Comparison of ENCODE assay signal across 8 cellular contexts in genomic region chr11:47186076-47186936, GRCh38. TPM values are rescaled to one million over a fixed set of nuclear protein-coding genes. Genes with fewer than 3 reads are reported as not detected.
DNase-seq lines count a peak whose midpoint lies in the region; ATAC-seq and TF ChIP-seq lines count a peak whose summit lies in the region.

Gene PACSIN3, minus strand, starts transcription at chr11:47186434. Its CDS starts 3,707 bp downstream, at chr11:47182727.

- H3K36me3 ChIP-seq in HUES64 (ENCODE audit: insufficient read depth, low read length) (no peaks in the 10 kb centered on the region; the same call in 1 of the 2 replicates), lung (ENCODE audit: control insufficient read depth in 2 of 2, insufficient read depth in 2 of 2, low read length in 2 of 2) (no peaks in the 10 kb centered on the region)
- H3K36me3 ChIP-seq in effector memory CD4-positive, alpha-beta T cell (ENCODE audit: control insufficient read depth, insufficient read depth, low read length), result no peaks in the 10 kb centered on the region

- H3K9ac ChIP-seq in HUES64 (ENCODE audit: low read depth, low read length), result peak within 1 kb of the TSS; percentile 89

- peak; percentile 59 for ATAC-seq in lung (ENCODE audit: insufficient read depth, low FRiP score)

- H3K27me3 ChIP-seq in HUES64 (ENCODE audit: insufficient read depth, low read length) (peaks cover 21% of the 10 kb centered on the region), lung (ENCODE audit: control insufficient read depth, insufficient read depth) (no peaks in the 10 kb centered on the region)
- peaks cover 24% of the 10 kb centered on the region for H3K27me3 ChIP-seq in effector memory CD4-positive, alpha-beta T cell (replicated peaks; ENCODE audit: control insufficient read depth, insufficient read depth, low read length, poor library complexity, severe bottlenecking)

- under 1% methylated on average over 87 of the region's 87 CpGs for WGBS in HUES64
- WGBS in lung, 2 donors, result 1% methylated on average over 63 to 87 of the region's 87 CpGs

- H3K9me3 ChIP-seq in HUES64 (ENCODE audit: insufficient read depth, low read depth, low read length) (no peaks in the 10 kb centered on the region), lung (ENCODE audit: control insufficient read depth in 2 of 2, insufficient read depth in 1 of 2, low read length in 1 of 2) (no peaks in the 10 kb centered on the region)
- no peaks in the 10 kb centered on the region for H3K9me3 ChIP-seq in effector memory CD4-positive, alpha-beta T cell (ENCODE audit: control insufficient read depth, low read length)

- H3K27ac ChIP-seq in HUES64 (ENCODE audit: low read depth, low read length) (peak within 1 kb of the TSS; percentile 99), lung (ENCODE audit: low read depth in 1 of 2, low read length in 1 of 2) (peak within 1 kb of the TSS; percentile 95 to 98)
- H3K27ac ChIP-seq in effector memory CD4-positive, alpha-beta T cell (ENCODE audit: insufficient read depth, low read length, poor library complexity, severe bottlenecking), result no peak within 1 kb of the TSS

- no peak for TF ChIP-seq CTCF in lung (IDR thresholded peaks at IDR 0.05; ENCODE audit: control extremely low read depth, extremely low read depth)

- H3K4me3 ChIP-seq in HUES64 (ENCODE audit: low read length) (peak within 1 kb of the TSS; percentile 75), lung (peak within 1 kb of the TSS; percentile 70)
- H3K4me3 ChIP-seq in effector memory CD4-positive, alpha-beta T cell (ENCODE audit: insufficient read depth, low read depth, low read length, poor library complexity, severe bottlenecking), result peak within 1 kb of the TSS; percentile 58

- peak; percentile 47 for DNase-seq in SIG-M5 treated with dmso at 0.1 percent for 504 hours (lab: John Stamatoyannopoulos, UW; ENCODE audit: unreplicated experiment)
- no peak for DNase-seq in SIG-M5 (lab: John Stamatoyannopoulos, UW)
- DNase-seq in activated CD4-positive, alpha-beta T cell treated with anti-CD3 and anti-CD28 coated beads for 4 hours, result peak; percentile 31 to 40
- peak in 2 of 3 donors; percentile 21 to 40 for DNase-seq in effector memory CD4-positive, alpha-beta T cell
- DNase-seq in lung (ENCODE audit: low spot score), result no peak
- DNase-seq in stimulated activated naive CD4-positive, alpha-beta T cell treated with Interleukin-2 at 50 U/mL for 16 hours (lab: John Stamatoyannopoulos, UW), result peak; percentile 35
- no peak for DNase-seq in superior temporal gyrus (ENCODE audit: extremely low spot score)

- peaks cover 5% of the 10 kb centered on the region; the same call in 1 of the 2 replicates for H3K4me1 ChIP-seq in HUES64 (ENCODE audit: insufficient read depth, low read length)
- H3K4me1 ChIP-seq in effector memory CD4-positive, alpha-beta T cell (ENCODE audit: control insufficient read depth, insufficient read depth, low read length, poor library complexity, severe bottlenecking), result peaks cover 11% of the 10 kb centered on the region
- H3K4me1 ChIP-seq in lung (ENCODE audit: control insufficient read depth in 2 of 2, insufficient read depth in 2 of 2, low read length in 2 of 2), result peaks cover 5% of the 10 kb centered on the region in 2 donors

RNA-seq across cellular contexts. Expression of gene PACSIN3, which starts in this region (rescaled TPM):
- 29.3 TPM for polyA plus RNA-seq in HUES64 (2013, experiment 1 of 2)
- polyA plus RNA-seq in HUES64 (2013, experiment 2 of 2), result 27.3 TPM
- 10 to 100 TPM; 34.7 to 53.3 TPM for total RNA-seq in lung
- 10 to 100 TPM; 20.6 to 37.9 TPM for polyA plus RNA-seq in lung

Comparison
In these comparisons a context has a peak if more than half of its experiments do, and no peak if none do; other contexts are left out.
1. DNase-seq: peak in SIG-M5 treated with dmso at 0.1 percent for 504 hours (single experiment), activated CD4-positive, alpha-beta T cell treated with anti-CD3 and anti-CD28 coated beads for 4 hours (2 of 2), effector memory CD4-positive, alpha-beta T cell (2 of 3) and stimulated activated naive CD4-positive, alpha-beta T cell treated with Interleukin-2 at 50 U/mL for 16 hours (single experiment); none in SIG-M5 (single experiment), lung (single experiment) and superior temporal gyrus (single experiment).
2. Peak in every context shown above with its lines, with median percentiles within 50 percentile points of each other: H3K4me3 ChIP-seq.